In genomic region chr1:155139895-155140629, GRCh38 we compare ENCODE assay signal across 8 cellular contexts.
DNase-seq lines count a peak whose midpoint lies in the region; ATAC-seq and TF ChIP-seq lines count a peak whose summit lies in the region.

DPM3 (minus strand) TSS chr1:155140531; CDS start chr1:155140240, 291 bp downstream.

- peaks cover 18% of the 10 kb centered on the region for H3K4me1 ChIP-seq in ACC112 (ENCODE audit: control insufficient read depth, insufficient read depth, low read length, unreplicated experiment)

- H3K4me3 ChIP-seq in ACC112 (ENCODE audit: low read depth, low read length), result peak within 1 kb of the TSS; percentile 90
- peak within 1 kb of the TSS; percentile 92 for H3K4me3 ChIP-seq in choroid plexus epithelial cell (ENCODE audit: low read depth, low read length)

- H3K27ac ChIP-seq in ACC112 (ENCODE audit: low read depth, low read length), result peak within 1 kb of the TSS; percentile 68
- H3K27ac ChIP-seq in layer of hippocampus (ENCODE audit: low read depth, low read length), result peak within 1 kb of the TSS; percentile 79

- H3K79me2 ChIP-seq in ACC112 (ENCODE audit: control insufficient read depth, insufficient read depth, low read length, unreplicated experiment), result peaks cover 33% of the 10 kb centered on the region

- DNase-seq in NCI-H524 (lab: John Stamatoyannopoulos, UW) (peak; percentile 67 to 75), choroid plexus epithelial cell (ENCODE audit: low read depth) (peak; percentile 80)
- DNase-seq in activated CD4-positive, alpha-beta T cell treated with anti-CD3 and anti-CD28 coated beads for 4 hours, result peak; percentile 86 to 91
- DNase-seq in stimulated activated CD4-positive, alpha-beta T cell treated with anti-CD3 and anti-CD28 coated beads, Interleukin-1b, Interleukin-23, amount 100 ng/mL, for 4 hours (ENCODE audit: low read depth in 2 of 2), result peak; percentile 80 to 83

- TF ChIP-seq CTCF in choroid plexus epithelial cell (conservative IDR thresholded peaks at IDR 0.05; ENCODE audit: low read depth, low read length), result no peak

- H3K27me3 ChIP-seq in ACC112 (ENCODE audit: insufficient read depth, low read length) (no peaks in the 10 kb centered on the region), layer of hippocampus (ENCODE audit: control insufficient read depth, insufficient read depth, low read length) (no peaks in the 10 kb centered on the region)

- H2AFZ ChIP-seq in ACC112 (ENCODE audit: low read length, unreplicated experiment), result peak within 1 kb of the TSS; percentile 92

- peaks cover 3% of the 10 kb centered on the region; the same call in 1 of the 2 replicates for H3K36me3 ChIP-seq in ACC112 (ENCODE audit: insufficient read depth, low read length)

- ATAC-seq in GM18909 (IDR thresholded peaks at IDR 0.05; ENCODE audit: poor library complexity, unreplicated experiment) (peak; percentile 67), HG03354 (IDR thresholded peaks at IDR 0.05; ENCODE audit: poor library complexity, severe bottlenecking, unreplicated experiment) (peak; percentile 71)

Comparison
In these comparisons a context has a peak if more than half of its experiments do, and no peak if none do; other contexts are left out.
1. Peak in every context shown above with its lines: DNase-seq, ATAC-seq, H3K4me3 ChIP-seq and H3K27ac ChIP-seq.